20 cellular contexts compared by ENCODE assay signal in genomic region chr1:221562542-221563475, GRCh38.
DNase-seq lines count a peak whose midpoint lies in the region; ATAC-seq, FAIRE-seq and TF ChIP-seq lines count a peak whose summit lies in the region.
"Had no signal": no experiment of that assay in that cellular context is flagged by ENCODE, and none has a peak within 500 bp of the region (broad histone marks: within the 10 kb centered on the region; RNA-seq: fewer than 3 reads in every experiment).

No MANE protein-coding gene starts in this region.

- H2AFZ ChIP-seq in endothelial cell of umbilical vein (ENCODE audit: low read depth, low read length) (no peak overlapping the region), osteoblast (ENCODE audit: low read length) (no peak overlapping the region)

- H3K9me3 ChIP-seq in endothelial cell of umbilical vein (replicated peaks; ENCODE audit: control insufficient read depth, insufficient read depth, low read length) (no peaks in the 10 kb centered on the region), osteoblast (ENCODE audit: low read depth, low read length) (no peaks in the 10 kb centered on the region), uterus (no peaks in the 10 kb centered on the region)
- H3K9me3 ChIP-seq: BE2C, Peyer's patch had no signal

- no peak overlapping the region for H3K27ac ChIP-seq in endothelial cell of umbilical vein (ENCODE audit: insufficient read depth, low read depth, low read length)
- H3K27ac ChIP-seq in osteoblast (ENCODE audit: low read depth, low read length), result no peak overlapping the region
- peak overlapping the region; percentile 41 to 57 for H3K27ac ChIP-seq in uterus
- H3K27ac ChIP-seq in coronary artery, result no peak overlapping the region
- H3K27ac ChIP-seq: Peyer's patch had no signal

- H3K79me2 ChIP-seq in endothelial cell of umbilical vein (ENCODE audit: control insufficient read depth, insufficient read depth, low read length) (no peaks in the 10 kb centered on the region), osteoblast (ENCODE audit: insufficient read depth, low read length) (no peaks in the 10 kb centered on the region)

- ATAC-seq in GM21576 (IDR thresholded peaks at IDR 0.05; ENCODE audit: unreplicated experiment), result no peak
- ATAC-seq in HG03520 (IDR thresholded peaks at IDR 0.05; ENCODE audit: unreplicated experiment), result no peak
- ATAC-seq: K562 had no signal

- TF ChIP-seq CTCF in endothelial cell of umbilical vein (IDR thresholded peaks at IDR 0.05; ENCODE audit: extremely low read depth in 1 of 2, insufficient read depth in 1 of 2, low read depth in 1 of 2, low read length in 2 of 2), result no peak
- no peak for TF ChIP-seq CTCF in osteoblast (IDR thresholded peaks at IDR 0.05; ENCODE audit: extremely low read depth, low read depth, low read length)
- TF ChIP-seq CTCF in uterus (IDR thresholded peaks at IDR 0.05), result no peak
- TF ChIP-seq CTCF in coronary artery (IDR thresholded peaks at IDR 0.05), result no peak

- no peak for FAIRE-seq in endothelial cell of umbilical vein (lab: Jason Lieb, UNC)
- FAIRE-seq: K562 had no signal

- TF ChIP-seq POLR2A in endothelial cell of umbilical vein (IDR thresholded peaks at IDR 0.05; ENCODE audit: low read depth, low read length) (no peak), uterus (IDR thresholded peaks at IDR 0.05) (no peak)

- CTCF ChIA-PET in endothelial cell of umbilical vein (lab: Charles Lee), result interaction anchor here (0.6 to 2.0 kb wide), 2 partner anchors 19 to 1042 kb away, joined by 4 to 5 read pairs; no protein-coding TSS in a partner anchor

- H3K36me3 ChIP-seq in endothelial cell of umbilical vein (ENCODE audit: control insufficient read depth in 2 of 2, extremely low read depth in 1 of 2, insufficient read depth in 2 of 2, low read length in 2 of 2), result no peaks in the 10 kb centered on the region
- H3K36me3 ChIP-seq in osteoblast (ENCODE audit: insufficient read depth, low read length), result no peaks in the 10 kb centered on the region
- no peaks in the 10 kb centered on the region for H3K36me3 ChIP-seq in uterus
- H3K36me3 ChIP-seq: BE2C, Peyer's patch had no signal

- H3K4me2 ChIP-seq in endothelial cell of umbilical vein (ENCODE audit: insufficient read depth, low read length) (no peak overlapping the region), osteoblast (ENCODE audit: insufficient read depth, low read length) (no peak overlapping the region)

- dilution Hi-C loops in endothelial cell of umbilical vein (cut with MboI; ENCODE audit: extremely low pct_ligation_motif_present, low sequenced_read_pairs), result no loop called here

- H3K4me1 ChIP-seq in endothelial cell of umbilical vein (ENCODE audit: control insufficient read depth, extremely low read depth, insufficient read depth, low read length) (no peaks in the 10 kb centered on the region), osteoblast (ENCODE audit: insufficient read depth, low read length) (no peaks in the 10 kb centered on the region), uterus (no peaks in the 10 kb centered on the region)
- H3K4me1 ChIP-seq: Peyer's patch had no signal

- H3K9me1 ChIP-seq in endothelial cell of umbilical vein (replicated peaks; ENCODE audit: control insufficient read depth, extremely low read depth, insufficient read depth, low read length), result no peaks in the 10 kb centered on the region

- intact Hi-C loops in endothelial cell of umbilical vein (cut with micrococcal nuclease), result no loop called here
- intact Hi-C loops in uterus (cut with DNase I; ENCODE audit: low total_unique reads), result no loop called here

- H3K4me3 ChIP-seq in endothelial cell of umbilical vein (replicated peaks in 1 of 3; ENCODE audit: insufficient read depth in 1 of 3, low read depth in 1 of 3, low read length in 3 of 3) (no peak overlapping the region), osteoblast (ENCODE audit: insufficient read depth, low read length) (no peak overlapping the region), uterus (no peak overlapping the region), coronary artery (no peak overlapping the region)
- H3K4me3 ChIP-seq: K562, Peyer's patch had no signal

- DNase-seq in NCI-H748 (lab: John Stamatoyannopoulos, UW; ENCODE audit: unreplicated experiment) (peak; percentile 13), NCI-H748 treated with DMSO at 0.1 percent for 48 hours (lab: John Stamatoyannopoulos, UW) (no peak), endothelial cell of umbilical vein (ENCODE audit: low read depth, low spot score) (peak; percentile 5), osteoblast (ENCODE audit: insufficient read length, low spot score, missing footprints) (peak; percentile 3), uterus (no peak), coronary artery (ENCODE audit: low spot score) (no peak)
- DNase-seq: 8988T; BE2C; CD4-positive, alpha-beta memory T cell; DMS79; HCEC 1CT; NCI-H1930; NCI-H2171 treated with DMSO at 0.1 percent for 48 hours; NCI-H446 treated with DMSO at 0.1 percent for 48 hours; NCI-H82; Peyer's patch; SHP77 had no signal

- H3K9ac ChIP-seq in endothelial cell of umbilical vein (replicated peaks; ENCODE audit: extremely low read depth, insufficient read depth, low read length), result no peak overlapping the region

- POLR2A ChIA-PET in endothelial cell of umbilical vein (lab: Charles Lee), result no interaction called here

- H3K27me3 ChIP-seq in endothelial cell of umbilical vein (ENCODE audit: control insufficient read depth in 2 of 2, insufficient read depth in 2 of 2, low read length in 2 of 2) (no peaks in the 10 kb centered on the region), osteoblast (ENCODE audit: insufficient read depth, low read length) (no peaks in the 10 kb centered on the region), uterus (no peaks in the 10 kb centered on the region)
- H3K27me3 ChIP-seq: BE2C, Peyer's patch had no signal

- no TSS peak for BruUV-seq in endothelial cell of umbilical vein (replicated peaks; lab: Mats Ljungman, UMichigan)

- no peaks in the 10 kb centered on the region for H4K20me1 ChIP-seq in endothelial cell of umbilical vein (replicated peaks; ENCODE audit: control insufficient read depth, extremely low read depth, insufficient read depth, low read length)
- no peaks in the 10 kb centered on the region for H4K20me1 ChIP-seq in osteoblast (ENCODE audit: insufficient read depth, low read length)

TF ChIP-seq in endothelial cell of umbilical vein, 7 proteins besides CTCF, POLR2A, EP300 and RAD21:
- no peak for TF ChIP-seq GATA2 (IDR thresholded peaks at IDR 0.05; ENCODE audit: insufficient read depth, insufficient read length, low read depth, low read length)
- no peak for TF ChIP-seq MAX (IDR thresholded peaks at IDR 0.05; ENCODE audit: insufficient read depth, insufficient read length)
- TF ChIP-seq FOS (IDR thresholded peaks at IDR 0.05; ENCODE audit: borderline replicate concordance, insufficient read depth, low read length), result no peak
- no peak for TF ChIP-seq MYC (IDR thresholded peaks at IDR 0.05; ENCODE audit: low read depth, low read length)
- no peak for TF ChIP-seq POLR2AphosphoS5 (IDR thresholded peaks at IDR 0.05; ENCODE audit: insufficient read depth, low read depth, low read length)
- TF ChIP-seq JUN (IDR thresholded peaks at IDR 0.05; ENCODE audit: borderline replicate concordance, insufficient read depth, insufficient read length, low read depth), result no peak
- TF ChIP-seq EZH2 (IDR thresholded peaks at IDR 0.05; ENCODE audit: borderline replicate concordance, low read depth, low read length, severe bottlenecking), result no peak
TF ChIP-seq in endothelial cell of umbilical vein: peak in this region for 0.

Comparison
In these comparisons a context has a peak if more than half of its experiments do, and no peak if none do; other contexts are left out.
1. DNase-seq: peak in NCI-H748 (single experiment), endothelial cell of umbilical vein (single experiment) and osteoblast (single experiment); none in NCI-H748 treated with DMSO at 0.1 percent for 48 hours (single experiment), uterus (0 of 2) and coronary artery (single experiment).
2. H3K27ac ChIP-seq: peak in uterus (2 of 2); none in endothelial cell of umbilical vein (single experiment), osteoblast (single experiment) and coronary artery (0 of 2).